ENCODE assay signal across 8 cellular contexts in the genomic region with DNA sequence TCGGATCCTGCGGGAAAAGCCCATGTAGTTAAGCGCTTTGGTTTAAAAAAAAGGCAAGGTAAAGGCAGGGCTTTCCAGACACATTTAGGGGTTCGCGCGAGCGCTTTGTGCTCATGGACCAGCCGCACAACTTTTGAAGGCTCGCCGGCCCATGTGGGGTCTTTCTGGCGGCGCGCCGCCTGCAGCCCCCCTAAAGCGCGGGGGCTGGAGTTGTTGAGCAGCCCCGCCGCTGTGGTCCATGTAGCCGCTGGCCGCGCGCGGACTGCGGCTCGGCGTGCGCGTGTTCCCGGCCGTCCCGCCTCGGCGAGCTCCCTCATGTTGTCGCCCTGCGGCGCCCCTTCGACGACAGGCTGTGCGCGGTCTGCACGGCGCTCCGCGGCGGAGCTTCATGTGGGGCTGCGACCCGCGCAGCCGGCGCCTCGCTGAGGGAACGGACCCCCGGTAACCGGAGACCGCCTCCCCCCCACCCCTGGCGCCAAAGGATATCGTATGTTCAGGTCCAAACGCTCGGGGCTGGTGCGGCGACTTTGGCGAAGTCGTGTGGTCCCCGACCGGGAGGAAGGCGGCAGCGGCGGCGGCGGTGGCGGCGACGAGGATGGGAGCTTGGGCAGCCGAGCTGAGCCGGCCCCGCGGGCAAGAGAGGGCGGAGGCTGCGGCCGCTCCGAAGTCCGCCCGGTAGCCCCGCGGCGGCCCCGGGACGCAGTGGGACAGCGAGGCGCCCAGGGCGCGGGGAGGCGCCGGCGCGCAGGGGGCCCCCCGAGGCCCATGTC. TPM values are rescaled to one million over a fixed set of nuclear protein-coding genes. Genes with fewer than 3 reads are reported as not detected.
DNase-seq lines count a peak whose midpoint lies in the region; ATAC-seq and TF ChIP-seq lines count a peak whose summit lies in the region.

No MANE protein-coding gene starts in this region.

- no peaks in the 10 kb centered on the region for H3K9me3 ChIP-seq in ascending aorta
- no peaks in the 10 kb centered on the region for H3K9me3 ChIP-seq in left lung
- no peaks in the 10 kb centered on the region for H3K9me3 ChIP-seq in subcutaneous abdominal adipose tissue (ENCODE audit: control insufficient read depth in 5 of 5, low read length in 5 of 5)

- no peak for ATAC-seq in left lung
- ATAC-seq in HG02623 (IDR thresholded peaks at IDR 0.05; ENCODE audit: unreplicated experiment): no peak

- H3K9ac ChIP-seq in subcutaneous abdominal adipose tissue (ENCODE audit: low read length in 5 of 5): peak overlapping the region in 4 of 5 donors; percentile 60 to 77 (median 70)

- H3K27me3 ChIP-seq in ascending aorta: no peaks in the 10 kb centered on the region
- peaks cover 0 to 32% of the 10 kb centered on the region in 2 donors for H3K27me3 ChIP-seq in left lung
- no peaks in the 10 kb centered on the region for H3K27me3 ChIP-seq in subcutaneous abdominal adipose tissue (ENCODE audit: control insufficient read depth in 5 of 5, insufficient read depth in 4 of 5, low read length in 5 of 5)

- TF ChIP-seq CTCF in AG10803 (conservative IDR thresholded peaks at IDR 0.05; ENCODE audit: low read length): no peak
- no peak for TF ChIP-seq CTCF in ascending aorta (IDR thresholded peaks at IDR 0.05)
- TF ChIP-seq CTCF in left lung (IDR thresholded peaks at IDR 0.05): no peak

- DNase-seq in AG10803 (ENCODE audit: low read depth): no peak
- no peak for DNase-seq in Jurkat, Clone E6-1 (ENCODE audit: low read depth, low spot score)
- no peak for DNase-seq in ascending aorta (ENCODE audit: low spot score in 2 of 2)
- DNase-seq in left lung: peak in 1 of 2 donors; percentile 91
- DNase-seq in DMS114 treated with DMSO at 0.1 percent for 48 hours (lab: John Stamatoyannopoulos, UW; ENCODE audit: unreplicated experiment): no peak
- no peak for DNase-seq in caudate nucleus (lab: John Stamatoyannopoulos, UW)

- H3K4me1 ChIP-seq in ascending aorta: peaks cover 9 to 17% of the 10 kb centered on the region in 2 donors
- peaks cover 13 to 61% of the 10 kb centered on the region in 2 donors for H3K4me1 ChIP-seq in left lung
- H3K4me1 ChIP-seq in subcutaneous abdominal adipose tissue (ENCODE audit: control insufficient read depth in 5 of 5, insufficient read depth in 5 of 5, low read length in 5 of 5): peaks cover 3 to 73% (median 64%) of the 10 kb centered on the region in 5 donors

- H3K27ac ChIP-seq in ascending aorta (peak overlapping the region; percentile 84 to 87), left lung (peak overlapping the region; percentile 87 to 90), subcutaneous abdominal adipose tissue (ENCODE audit: low read depth, low read length) (peak overlapping the region; percentile 81), caudate nucleus (ENCODE audit: low read depth, low read length) (no peak overlapping the region)

- H3K4me3 ChIP-seq in AG10803 (ENCODE audit: low read length): peak overlapping the region; percentile 82
- H3K4me3 ChIP-seq in Jurkat, Clone E6-1 (ENCODE audit: low read length): peak overlapping the region; percentile 92
- peak overlapping the region; percentile 88 for H3K4me3 ChIP-seq in ascending aorta
- H3K4me3 ChIP-seq in left lung: peak overlapping the region; percentile 76 to 82
- H3K4me3 ChIP-seq in subcutaneous abdominal adipose tissue (ENCODE audit: low read depth in 1 of 5, low read length in 5 of 5): peak overlapping the region; percentile 84 to 93 (median 86)

- intact Hi-C loops in ascending aorta (cut with DNase I): loop anchor here (1.0 to 10.0 kb wide), 9 partner anchors 16 to 492 kb away; partner anchors contain the start of genes RPL4 and ZWILCH
- intact Hi-C loops in left lung (cut with DNase I): loop anchor here in 1 of 2 donors (10.0 kb wide), 2 partner anchors 62 to 152 kb away; no protein-coding TSS in a partner anchor

- no peaks in the 10 kb centered on the region for H3K36me3 ChIP-seq in ascending aorta
- peaks cover 0 to 4% of the 10 kb centered on the region in 2 donors for H3K36me3 ChIP-seq in left lung
- H3K36me3 ChIP-seq in subcutaneous abdominal adipose tissue (ENCODE audit: control insufficient read depth in 5 of 5, insufficient read depth in 5 of 5, low read length in 5 of 5): no peaks in the 10 kb centered on the region

RNA-seq across cellular contexts. Expression of gene SMAD6, which starts 0.9 kb away (rescaled TPM):
- polyA plus RNA-seq in Jurkat, Clone E6-1 (2012; ENCODE audit: insufficient read depth, insufficient read length): 4.9 TPM
- 140 TPM for total RNA-seq in ascending aorta
- total RNA-seq in left lung: 100 to 1,000 TPM in 1 of 2 donors, 10 to 100 TPM in 1; 84.9 to 110 TPM
